Comparison of ENCODE assay signal across 20 cellular contexts in genomic region chr7:44060948-44061644, GRCh38. TPM values are rescaled to one million over a fixed set of nuclear protein-coding genes. Genes with fewer than 3 reads are reported as not detected.
A peak's percentile ranks its signal among the peaks of the same experiment; 100 is the strongest.
DNase-seq lines count a peak whose midpoint lies in the region; ATAC-seq and TF ChIP-seq lines count a peak whose summit lies in the region.
"Had no signal": no experiment of that assay in that cellular context is flagged by ENCODE, and none has a peak within 500 bp of the region (broad histone marks: within the 10 kb centered on the region; RNA-seq: fewer than 3 reads in every experiment).

No MANE protein-coding gene starts in this region.

- DNase-seq in BE2C (peak; percentile 5), H7 (peak; percentile 18), left ventricle myocardium inferior (peak; percentile 14), posterior vena cava (ENCODE audit: low spot score) (peak; percentile 67), NCI-H2196 (lab: John Stamatoyannopoulos, UW; ENCODE audit: unreplicated experiment) (no peak), caudate nucleus (lab: John Stamatoyannopoulos, UW) (no peak), pons (ENCODE audit: low spot score) (no peak)
- DNase-seq: activated naive CD4-positive, alpha-beta T cell treated with Interleukin-2 at 50 U/mL for 16 hours; foreskin melanocyte; Kasumi-1; NCI-H1105 treated with DMSO at 0.1 percent for 48 hours; NCI-H774; SK-N-SH; stimulated activated CD4-positive, alpha-beta T cell treated with anti-CD3 and anti-CD28 coated beads, Interleukin-4, amount 100 ng/mL, for 1 hour; T1000; testis had no signal

- H3K9me3 ChIP-seq in BE2C = no peaks in the 10 kb centered on the region
- H3K9me3 ChIP-seq in left ventricle myocardium inferior (replicated peaks) = no peaks in the 10 kb centered on the region
- H3K9me3 ChIP-seq: Peyer's patch, SK-N-SH, testis had no signal

- H3K27me3 ChIP-seq in BE2C = no peaks in the 10 kb centered on the region
- peaks cover 2% of the 10 kb centered on the region; the same call in 1 of the 2 replicates for H3K27me3 ChIP-seq in H7 (ENCODE audit: control insufficient read depth, insufficient read depth, low read length)
- H3K27me3 ChIP-seq in left ventricle myocardium inferior (ENCODE audit: low read depth) = no peaks in the 10 kb centered on the region
- H3K27me3 ChIP-seq: Peyer's patch, testis had no signal

- H3K4me1 ChIP-seq in BE2C (peaks cover 2% of the 10 kb centered on the region), left ventricle myocardium inferior (peaks cover 83% of the 10 kb centered on the region)

- H3K4me3 ChIP-seq in BE2C (ENCODE audit: low read depth, low read length) (no peak overlapping the region), H7 (ENCODE audit: insufficient read depth, low read depth, low read length) (no peak overlapping the region), left ventricle myocardium inferior (no peak overlapping the region)
- H3K4me3 ChIP-seq: Peyer's patch, skin epidermis, testis had no signal

- intact Hi-C loops in left ventricle myocardium inferior (cut with micrococcal nuclease) (no loop called here), posterior vena cava (cut with DNase I) (no loop called here)

- H3K36me3 ChIP-seq in BE2C (peaks cover 43% of the 10 kb centered on the region), H7 (replicated peaks; ENCODE audit: control insufficient read depth, insufficient read depth, low read length) (peaks cover 13% of the 10 kb centered on the region), left ventricle myocardium inferior (peaks cover 59% of the 10 kb centered on the region)

- TF ChIP-seq CTCF in BE2C (IDR thresholded peaks at IDR 0.05; ENCODE audit: low read depth, low read length) = no peak
- no peak for TF ChIP-seq CTCF in left ventricle myocardium inferior (IDR thresholded peaks at IDR 0.05; ENCODE audit: borderline replicate concordance)

- H3K27ac ChIP-seq in left ventricle myocardium inferior (replicated peaks) (peak overlapping the region; percentile 89), caudate nucleus (ENCODE audit: low read depth, low read length) (no peak overlapping the region)
- H3K27ac ChIP-seq: epithelial cell of prostate, skin epidermis, testis had no signal

- ATAC-seq in GM21723 (IDR thresholded peaks at IDR 0.05; ENCODE audit: unreplicated experiment) = no peak

RNA-seq across cellular contexts. Expression of gene PGAM2, which starts 4.3 kb away (rescaled TPM):
- polyA plus RNA-seq in BE2C (2012; ENCODE audit: insufficient read depth, insufficient read length, low read depth) = 207 TPM
- 2.7 and 4.5 TPM in 2 replicates for total RNA-seq in H7 (2014; rRNA removed; shearing (Covaris generic))
- total RNA-seq in left ventricle myocardium inferior (671 TPM), posterior vena cava (1 to 10 TPM; 1.6 to 2.1 TPM)

RNA-seq across cellular contexts. Expression of gene DBNL, which starts 16.6 kb away (rescaled TPM):
- polyA plus RNA-seq in BE2C (2012; ENCODE audit: insufficient read depth, insufficient read length, low read depth) = 210 TPM
- 43.0 and 63.8 TPM in 2 replicates for total RNA-seq in H7 (2014; rRNA removed; shearing (Covaris generic))
- 33.1 TPM for total RNA-seq in left ventricle myocardium inferior
- 10 to 100 TPM; 82.8 to 91.0 TPM for total RNA-seq in posterior vena cava

RNA-seq across cellular contexts. Expression of gene POLM, which starts 21.2 kb away (rescaled TPM):
- polyA plus RNA-seq in BE2C (2012; ENCODE audit: insufficient read depth, insufficient read length, low read depth) = 21.3 TPM
- 16.9 and 17.0 TPM in 2 replicates for total RNA-seq in H7 (2014; rRNA removed; shearing (Covaris generic))
- total RNA-seq in left ventricle myocardium inferior (12.4 TPM), posterior vena cava (10 to 100 TPM in 1 of 2 donors, 1 to 10 TPM in 1; 9.4 to 16.9 TPM)

RNA-seq across cellular contexts. Expression of gene AEBP1, which starts 43.0 kb away (rescaled TPM):
- polyA plus RNA-seq in BE2C (2012; ENCODE audit: insufficient read depth, insufficient read length, low read depth) = 21.3 TPM
- 12.9 and 15.8 TPM in 2 replicates for total RNA-seq in H7 (2014; rRNA removed; shearing (Covaris generic))
- total RNA-seq in left ventricle myocardium inferior (20.5 TPM), posterior vena cava (100 to 1,000 TPM; 783 to 919 TPM)

Comparison
In these comparisons a context has a peak if more than half of its experiments do, and no peak if none do; other contexts are left out.
1. DNase-seq: peak in BE2C (single experiment), H7 (single experiment), left ventricle myocardium inferior (single experiment) and posterior vena cava (single experiment); none in NCI-H2196 (single experiment), caudate nucleus (0 of 61) and pons (single experiment).
2. RNA of gene PGAM2, which starts 4.3 kb away (total RNA-seq): 671 TPM in left ventricle myocardium inferior (single experiment); 2.7 to 4.5 TPM in H7 and 1.6 to 2.1 TPM in posterior vena cava; every median in the first group is over 100 times any median in the second.